In the genomic region with DNA sequence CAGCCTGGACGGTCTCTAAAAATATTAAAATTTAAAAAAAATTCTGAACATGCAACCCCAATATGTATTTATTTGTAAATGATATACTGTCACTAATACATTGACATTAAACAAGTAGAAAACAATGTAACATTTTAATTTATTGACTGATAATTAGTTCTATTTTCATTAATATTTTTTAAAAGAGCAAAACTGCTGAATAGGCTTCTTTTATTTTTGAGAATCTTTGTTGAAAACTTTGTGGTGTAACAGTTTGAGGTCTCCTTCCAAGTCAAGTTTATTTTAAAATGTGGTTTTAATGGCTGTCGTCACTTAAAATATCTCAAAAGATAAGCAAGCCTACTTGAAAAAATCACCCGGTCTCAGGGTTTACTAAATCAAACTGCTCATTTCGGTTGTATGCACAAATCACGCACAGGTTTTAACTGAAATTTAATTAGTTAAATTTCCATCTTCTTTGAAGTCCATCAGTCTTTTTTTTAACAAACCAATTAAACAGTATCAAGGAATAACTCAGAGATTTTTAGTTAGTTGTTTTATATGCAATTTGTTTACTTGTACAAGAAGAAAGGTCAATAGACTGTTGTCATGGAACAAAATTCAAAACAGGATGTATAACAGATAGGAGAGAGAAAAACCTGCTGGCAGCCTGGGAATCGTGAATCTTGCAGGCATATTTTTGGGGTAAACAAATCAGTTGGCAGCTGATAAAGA, we compare ENCODE assay signal across 26 cellular contexts. TPM values are rescaled to one million over a fixed set of nuclear protein-coding genes. Genes with fewer than 3 reads are reported as not detected.
DNase-seq lines count a peak whose midpoint lies in the region; ATAC-seq, FAIRE-seq and TF ChIP-seq lines count a peak whose summit lies in the region.
"Had no signal": no experiment of that assay in that cellular context is flagged by ENCODE, and none has a peak within 500 bp of the region (broad histone marks: within the 10 kb centered on the region; RNA-seq: fewer than 3 reads in every experiment).

No MANE protein-coding gene starts in this region.

- no peak for DNase-seq in Right ventricle myocardium superior
- no peak for DNase-seq in cardiac septum (ENCODE audit: low spot score)
- peak; percentile 15 to 55 for DNase-seq in cardiac fibroblast (ENCODE audit: low read depth in 2 of 2)
- DNase-seq in HepG2 (ENCODE audit: low spot score) = no peak
- DNase-seq in upper lobe of right lung = no peak
- no peak for DNase-seq in SHP77 treated with DMSO at 0.1 percent for 48 hours (lab: John Stamatoyannopoulos, UW)
- DNase-seq: activated CD4-positive, alpha-beta T cell treated with anti-CD3 and anti-CD28 coated beads, Interleukin-2, amount 10 ng/mL, durations not matched to agents 7 days and 5 days; activated naive CD4-positive, alpha-beta T cell treated with anti-CD3 and anti-CD28 coated beads for 36 hours; colonic mucosa; DMS 273 treated with DMSO at 0.1 percent for 48 hours; naive thymus-derived CD8-positive, alpha-beta T cell; NCI-H1694 treated with DMSO at 0.1 percent for 48 hours; NK-92 treated with Interleukin-12 subunit alpha and Interleukin-12 subunit beta, amount 100 ng/mL, for 24 hours; spleen; stimulated activated CD8-positive, alpha-beta memory T cell treated with anti-CD3 and anti-CD28 coated beads, Interleukin-4, amount 100 ng/mL, for 48 hours had no signal

- no TSS peak for BruUV-seq in HepG2 (replicated peaks; lab: Mats Ljungman, UMichigan)

- H3K4me3 ChIP-seq in cardiac fibroblast (replicated peaks in 1 of 2; ENCODE audit: low read depth in 2 of 2, low read length in 2 of 2) = no peak overlapping the region
- no peak overlapping the region for H3K4me3 ChIP-seq in HepG2 (replicated peaks in 1 of 3; ENCODE audit: insufficient read depth in 1 of 3, low read depth in 2 of 3, low read length in 3 of 3)
- H3K4me3 ChIP-seq in upper lobe of right lung = peak overlapping the region; percentile 10
- H3K4me3 ChIP-seq: colonic mucosa, prostate gland, spleen had no signal

- peaks cover 11% of the 10 kb centered on the region for H3K9me3 Mint-ChIP-seq in activated T-helper 17 cell treated with anti-CD3 and anti-CD28 coated beads, Interleukin-2, amount 50 U/mL, for 72 hours

- POLR2A ChIA-PET in HepG2 (lab: Yijun Ruan, JAX) = interaction anchor here (2.6 kb wide), 1 partner anchor 10 kb away, joined by 11 read pairs; a partner anchor contains a TSS

- H3K27ac ChIP-seq in HepG2 (ENCODE audit: extremely low read length, insufficient read depth, low read length) = no peak overlapping the region
- peak overlapping the region; percentile 74 for H3K27ac ChIP-seq in upper lobe of right lung
- H3K27ac ChIP-seq: colonic mucosa had no signal

- H2AFZ ChIP-seq in HepG2 (ENCODE audit: low read length) = no peak overlapping the region

- 69% methylated on average over 6 of the region's 6 CpGs for WGBS in HepG2 (ENCODE audit: low lambda C conversion rate)

- H3K4me1 ChIP-seq in HepG2 (ENCODE audit: insufficient read depth, low read length) = peaks cover 34% of the 10 kb centered on the region
- H3K4me1 ChIP-seq in upper lobe of right lung = peaks cover 10% of the 10 kb centered on the region
- H3K4me1 ChIP-seq: colonic mucosa, prostate gland, spleen had no signal

- H3K27me3 ChIP-seq in HepG2 (ENCODE audit: control insufficient read depth in 1 of 2, insufficient read depth in 2 of 2, low read length in 2 of 2) = no peaks in the 10 kb centered on the region; a peak in 2 of 5 replicates
- no peaks in the 10 kb centered on the region for H3K27me3 ChIP-seq in upper lobe of right lung
- H3K27me3 ChIP-seq: colonic mucosa, spleen had no signal

- CTCF ChIA-PET in HepG2 (lab: Yijun Ruan, JAX; ENCODE audit: low intra/inter-chr PET ratio, low total read pairs) = no interaction called here

- no peaks in the 10 kb centered on the region for H3K4me1 Mint-ChIP-seq in activated T-helper 17 cell treated with anti-CD3 and anti-CD28 coated beads, Interleukin-2, amount 50 U/mL, for 72 hours
- H3K4me1 Mint-ChIP-seq: activated CD4-positive, alpha-beta T cell treated with anti-CD3 and anti-CD28 coated beads, Interleukin-2, amount 10 ng/mL, durations not matched to agents 7 days and 5 days; CD14-positive monocyte had no signal

- ATAC-seq in Right ventricle myocardium superior (ENCODE audit: poor library complexity) (peak; percentile 29), HepG2 (no peak), upper lobe of right lung (no peak), HG03159 (IDR thresholded peaks at IDR 0.05; ENCODE audit: unreplicated experiment) (no peak)
- no peak for ATAC-seq in activated T-helper 17 cell treated with anti-CD3 and anti-CD28 coated beads, Interleukin-2, amount 50 U/mL, for 72 hours (replicated peaks)
- ATAC-seq: naive thymus-derived CD8-positive, alpha-beta T cell had no signal

- no peaks in the 10 kb centered on the region for H3K79me2 ChIP-seq in HepG2 (ENCODE audit: insufficient read depth, low read length)

- no peak overlapping the region for H3K9ac ChIP-seq in HepG2 (ENCODE audit: insufficient read depth, low read depth, low read length)

- intact Hi-C loops in Right ventricle myocardium superior (cut with DNase I) = no loop called here
- intact Hi-C loops in cardiac septum (cut with DNase I) = no loop called here
- intact Hi-C loops in HepG2 (cut with micrococcal nuclease; ENCODE audit: unreplicated experiment) = no loop called here
- intact Hi-C loops in upper lobe of right lung (cut with DNase I) = no loop called here

- H3K27ac Mint-ChIP-seq in activated T-helper 17 cell treated with anti-CD3 and anti-CD28 coated beads, Interleukin-2, amount 50 U/mL, for 72 hours = no peak overlapping the region
- H3K27ac Mint-ChIP-seq: activated CD4-positive, alpha-beta T cell treated with anti-CD3 and anti-CD28 coated beads, Interleukin-2, amount 10 ng/mL, durations not matched to agents 7 days and 5 days; activated naive CD4-positive, alpha-beta T cell treated with anti-CD3 and anti-CD28 coated beads for 36 hours; CD14-positive monocyte had no signal

- H3K4me2 ChIP-seq in HepG2 (ENCODE audit: low read depth, low read length) = no peak overlapping the region

- H3K36me3 ChIP-seq in HepG2 (replicated peaks in 1 of 2; ENCODE audit: control insufficient read depth in 1 of 2, insufficient read depth in 2 of 2, low read length in 2 of 2) = no peaks in the 10 kb centered on the region
- no peaks in the 10 kb centered on the region for H3K36me3 ChIP-seq in upper lobe of right lung
- H3K36me3 ChIP-seq: colonic mucosa, prostate gland, spleen had no signal

- no peak for TF ChIP-seq RAD21 in HepG2 (CRISPR knock-in tag; IDR thresholded peaks at IDR 0.05)

- no peak for TF ChIP-seq POLR2A in HepG2 (IDR thresholded peaks at IDR 0.05; ENCODE audit: insufficient read depth in 1 of 2, low read depth in 2 of 2, low read length in 2 of 2)

- no peaks in the 10 kb centered on the region for H4K20me1 ChIP-seq in HepG2 (ENCODE audit: insufficient read depth, low read length)

- FAIRE-seq in HepG2 (lab: Jason Lieb, UNC) = no peak
- FAIRE-seq: frontal cortex, GM12891, TTC549 had no signal

- H3K27me3 Mint-ChIP-seq in activated T-helper 17 cell treated with anti-CD3 and anti-CD28 coated beads, Interleukin-2, amount 50 U/mL, for 72 hours = peaks cover 8% of the 10 kb centered on the region

- H3K9me3 ChIP-seq in HepG2 (ENCODE audit: low read length) (no peaks in the 10 kb centered on the region), upper lobe of right lung (no peaks in the 10 kb centered on the region)
- H3K9me3 ChIP-seq: colonic mucosa, prostate gland had no signal

- TF ChIP-seq EP300 in HepG2 (IDR thresholded peaks at IDR 0.05; ENCODE audit: low read depth in 2 of 2, low read length in 2 of 2) (no peak), HepG2 (CRISPR knock-in tag; IDR thresholded peaks at IDR 0.05; ENCODE audit: borderline replicate concordance) (no peak)

- in situ Hi-C loops in HepG2 (cut with HindIII; ENCODE audit: extremely low pct_ligation_motif_present, low pct_unique_long_range_greater_than_20kb) = no loop called here

- TF ChIP-seq CTCF in cardiac fibroblast (IDR thresholded peaks at IDR 0.05; ENCODE audit: low read depth, low read length) = no peak
- no peak for TF ChIP-seq CTCF in HepG2 (CRISPR knock-in tag; IDR thresholded peaks at IDR 0.05)
- no peak for TF ChIP-seq CTCF in upper lobe of right lung (IDR thresholded peaks at IDR 0.05)

- H3K4me3 Mint-ChIP-seq in activated T-helper 17 cell treated with anti-CD3 and anti-CD28 coated beads, Interleukin-2, amount 50 U/mL, for 72 hours = no peak overlapping the region
- H3K4me3 Mint-ChIP-seq: activated CD4-positive, alpha-beta T cell treated with anti-CD3 and anti-CD28 coated beads, Interleukin-2, amount 10 ng/mL, durations not matched to agents 7 days and 5 days; activated naive CD4-positive, alpha-beta T cell treated with anti-CD3 and anti-CD28 coated beads for 36 hours; CD14-positive monocyte; naive thymus-derived CD8-positive, alpha-beta T cell had no signal

- no peaks in the 10 kb centered on the region for H3K36me3 Mint-ChIP-seq in activated T-helper 17 cell treated with anti-CD3 and anti-CD28 coated beads, Interleukin-2, amount 50 U/mL, for 72 hours (ENCODE audit: low read depth)
- H3K36me3 Mint-ChIP-seq: CD14-positive monocyte had no signal

RNA-seq across cellular contexts. Expression of a gene that starts 9.8 kb away (rescaled TPM):
- total RNA-seq in Right ventricle myocardium superior (10.1 TPM), cardiac septum (8.6 TPM), HepG2 (2016; rRNA removed; fragmentation: Illumina TruSeq; extraction: Trizol) (24.9 and 26.7 TPM in 2 replicates), upper lobe of right lung (20.8 TPM)
- 7.3 and 9.3 TPM in 2 replicates for total RNA-seq in HepG2 (2016; cell fraction: cytosol; rRNA removed; fragmentation: Illumina TruSeq; extraction: Trizol; ENCODE audit: low read depth)
- 24.7 and 27.9 TPM in 2 replicates for total RNA-seq in HepG2 (2016; cell fraction: insoluble cytoplasmic fraction; rRNA removed; fragmentation: Illumina TruSeq; extraction: Trizol)
- 10.1 and 10.9 TPM in 2 replicates for total RNA-seq in HepG2 (2016; cell fraction: membrane; rRNA removed; fragmentation: Illumina TruSeq; extraction: Trizol)
- total RNA-seq in HepG2 (2016; cell fraction: nucleus; rRNA removed; fragmentation: Illumina TruSeq; extraction: Trizol) = 45.2 and 49.4 TPM in 2 replicates
- polyA plus RNA-seq in HepG2 (2011; rRNA removed) = 16.5 and 16.9 TPM in 2 replicates
- 4.9 and 7.5 TPM in 2 replicates for polyA plus RNA-seq in HepG2 (2011; cell fraction: cytosol; rRNA removed)
- polyA plus RNA-seq in HepG2 (2011; cell fraction: nucleus; rRNA removed) = 31.5 and 33.4 TPM in 2 replicates
- polyA plus RNA-seq in HepG2 (2012) = 12.6 and 13.9 TPM in 2 replicates
- 1.2 and 1.3 TPM in 2 replicates for polyA plus RNA-seq in HepG2 (2016; cell fraction: cytosol; fragmentation: Illumina TruSeq; extraction: Trizol; ENCODE audit: low read depth)
- polyA plus RNA-seq in HepG2 (2016; cell fraction: insoluble cytoplasmic fraction; fragmentation: Illumina TruSeq; extraction: Trizol; ENCODE audit: low read depth) = 16.2 and 17.4 TPM in 2 replicates
- polyA plus RNA-seq in HepG2 (2016; cell fraction: membrane; fragmentation: Illumina TruSeq; extraction: Trizol; ENCODE audit: low read depth) = 3.0 and 3.9 TPM in 2 replicates
- polyA plus RNA-seq in HepG2 (2016; cell fraction: nucleus; fragmentation: Illumina TruSeq; extraction: Trizol; ENCODE audit: insufficient read depth, low read depth) = 56.0 and 58.3 TPM in 2 replicates
- 11.8 and 50.9 TPM in 2 replicates for polyA minus RNA-seq in HepG2 (2011; rRNA and poly(A)+ RNA removed; ENCODE audit: low replicate concordance)
- 8.4 and 10.8 TPM in 2 replicates for polyA minus RNA-seq in HepG2 (2011; cell fraction: cytosol; rRNA and poly(A)+ RNA removed)
- 71.3 and 75.0 TPM in 2 replicates for polyA minus RNA-seq in HepG2 (2011; cell fraction: nucleus; rRNA and poly(A)+ RNA removed)
- 10 to 100 TPM; 35.9 to 38.0 TPM for total RNA-seq in activated T-helper 17 cell treated with anti-CD3 and anti-CD28 coated beads, Interleukin-2, amount 50 U/mL, for 72 hours

RNA-seq across cellular contexts. Expression of a gene that starts 26.7 kb away (rescaled TPM):
- total RNA-seq in Right ventricle myocardium superior = not detected
- total RNA-seq in cardiac septum = not detected
- total RNA-seq in HepG2 (2016; rRNA removed; fragmentation: Illumina TruSeq; extraction: Trizol) = not detected in 2 replicates
- not detected in 2 replicates for total RNA-seq in HepG2 (2016; cell fraction: cytosol; rRNA removed; fragmentation: Illumina TruSeq; extraction: Trizol; ENCODE audit: low read depth)
- total RNA-seq in HepG2 (2016; cell fraction: insoluble cytoplasmic fraction; rRNA removed; fragmentation: Illumina TruSeq; extraction: Trizol) = not detected in 2 replicates
- not detected in 2 replicates for total RNA-seq in HepG2 (2016; cell fraction: membrane; rRNA removed; fragmentation: Illumina TruSeq; extraction: Trizol)
- total RNA-seq in HepG2 (2016; cell fraction: nucleus; rRNA removed; fragmentation: Illumina TruSeq; extraction: Trizol) = not detected in 2 replicates
- polyA plus RNA-seq in HepG2 (2011; rRNA removed) = not detected in 2 replicates
- polyA plus RNA-seq in HepG2 (2011; cell fraction: cytosol; rRNA removed) = not detected in 2 replicates
- polyA plus RNA-seq in HepG2 (2011; cell fraction: nucleus; rRNA removed) = not detected in 2 replicates
- not detected in 2 replicates for polyA plus RNA-seq in HepG2 (2012)
- polyA plus RNA-seq in HepG2 (2016; cell fraction: cytosol; fragmentation: Illumina TruSeq; extraction: Trizol; ENCODE audit: low read depth) = not detected in 2 replicates
- not detected in 2 replicates for polyA plus RNA-seq in HepG2 (2016; cell fraction: insoluble cytoplasmic fraction; fragmentation: Illumina TruSeq; extraction: Trizol; ENCODE audit: low read depth)
- polyA plus RNA-seq in HepG2 (2016; cell fraction: membrane; fragmentation: Illumina TruSeq; extraction: Trizol; ENCODE audit: low read depth) = not detected in 2 replicates
- polyA plus RNA-seq in HepG2 (2016; cell fraction: nucleus; fragmentation: Illumina TruSeq; extraction: Trizol; ENCODE audit: insufficient read depth, low read depth) = not detected in 2 replicates
- 1.5 TPM in 1 of 2 replicates, not detected in the other for polyA minus RNA-seq in HepG2 (2011; rRNA and poly(A)+ RNA removed; ENCODE audit: low replicate concordance)
- not detected in 2 replicates for polyA minus RNA-seq in HepG2 (2011; cell fraction: cytosol; rRNA and poly(A)+ RNA removed)
- not detected in 2 replicates for polyA minus RNA-seq in HepG2 (2011; cell fraction: nucleus; rRNA and poly(A)+ RNA removed)
- not detected for total RNA-seq in upper lobe of right lung
- not detected for total RNA-seq in activated T-helper 17 cell treated with anti-CD3 and anti-CD28 coated beads, Interleukin-2, amount 50 U/mL, for 72 hours
- total RNA-seq: A172; activated CD4-positive, alpha-beta T cell treated with anti-CD3 and anti-CD28 coated beads, Interleukin-2, amount 10 ng/mL, durations not matched to agents 7 days and 5 days; activated naive CD4-positive, alpha-beta T cell treated with anti-CD3 and anti-CD28 coated beads for 36 hours; colonic mucosa; lower leg skin; MCF 10A; naive thymus-derived CD8-positive, alpha-beta T cell; prostate gland; RPMI7951; spleen had no signal
- polyA plus RNA-seq: CD14-positive monocyte; naive thymus-derived CD8-positive, alpha-beta T cell; spleen had no signal

Comparison
In these comparisons a context has a peak if more than half of its experiments do, and no peak if none do; other contexts are left out.
1. DNase-seq: peak in cardiac fibroblast (2 of 2); none in Right ventricle myocardium superior (single experiment), cardiac septum (single experiment), HepG2 (single experiment), upper lobe of right lung (single experiment) and SHP77 treated with DMSO at 0.1 percent for 48 hours (single experiment).